Comparison of ENCODE assay signal across 9 cellular contexts in the genomic region with DNA sequence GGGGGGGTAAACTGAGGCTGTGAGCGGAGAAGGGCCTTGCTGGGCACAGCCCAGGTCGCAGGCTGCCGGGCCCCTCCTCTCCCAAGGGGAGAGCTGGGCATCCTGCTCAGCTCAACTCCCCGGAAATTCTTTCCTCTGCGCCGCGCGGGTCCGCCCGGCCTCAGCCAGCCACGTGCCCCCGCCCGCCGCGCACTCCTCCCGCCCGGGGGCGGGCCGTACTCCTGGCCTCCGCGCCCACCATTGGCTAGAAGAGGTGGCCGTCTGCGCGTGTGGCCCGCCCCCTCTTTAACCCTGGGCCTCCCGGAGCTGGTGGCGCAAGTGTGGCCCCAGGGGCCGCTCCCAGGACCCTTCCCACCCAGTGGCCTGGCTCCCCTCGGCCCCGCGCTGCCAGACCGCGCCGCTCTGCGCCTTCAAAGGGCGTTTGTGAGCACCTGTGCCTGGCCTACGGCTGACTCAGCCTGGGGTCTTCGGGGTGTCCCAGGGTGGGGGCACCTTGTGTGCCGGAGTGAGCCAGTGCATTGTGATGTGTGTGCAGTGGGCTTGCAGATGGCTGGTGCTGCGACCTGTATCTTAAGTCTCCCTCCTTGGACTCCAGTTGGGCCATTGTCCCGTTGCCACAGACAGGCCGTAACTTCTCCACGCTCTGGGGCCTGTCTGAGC. TPM values are rescaled to one million over a fixed set of nuclear protein-coding genes. Genes with fewer than 3 reads are reported as not detected.
A peak's percentile ranks its signal among the peaks of the same experiment; 100 is the strongest.
DNase-seq lines count a peak whose midpoint lies in the region; ATAC-seq, FAIRE-seq and TF ChIP-seq lines count a peak whose summit lies in the region.
"Had no signal": no experiment of that assay in that cellular context is flagged by ENCODE, and none has a peak within 500 bp of the region (broad histone marks: within the 10 kb centered on the region; RNA-seq: fewer than 3 reads in every experiment).

No MANE protein-coding gene starts in this region.

- CTCF ChIA-PET in OCI-LY7 (lab: Charles Lee; ENCODE audit: unreplicated experiment), result no interaction called here

- FAIRE-seq in bronchial epithelial cell (lab: Jason Lieb, UNC) (no peak), keratinocyte (lab: Jason Lieb, UNC) (no peak)

- H3K79me2 ChIP-seq in OCI-LY7 (ENCODE audit: insufficient read depth, low read depth, low read length) (no peaks in the 10 kb centered on the region), keratinocyte (ENCODE audit: control insufficient read depth, insufficient read depth, low read length) (no peaks in the 10 kb centered on the region)

- H3K9me3 ChIP-seq in OCI-LY7 (ENCODE audit: low read length) (no peaks in the 10 kb centered on the region), keratinocyte (ENCODE audit: control insufficient read depth, low read depth, low read length) (no peaks in the 10 kb centered on the region)

- peak overlapping the region; percentile 34 for H3K9ac ChIP-seq in keratinocyte (ENCODE audit: control insufficient read depth, extremely low read depth, insufficient read depth, low read length)

- H3K27ac ChIP-seq in OCI-LY7 (ENCODE audit: low read depth, low read length, poor library complexity, severe bottlenecking), result no peak overlapping the region
- no peak overlapping the region for H3K27ac ChIP-seq in keratinocyte (ENCODE audit: control insufficient read depth, insufficient read depth, low read length)

- H4K20me1 ChIP-seq in OCI-LY7 (ENCODE audit: insufficient read depth, low read length) (no peaks in the 10 kb centered on the region), keratinocyte (ENCODE audit: control insufficient read depth, extremely low read depth, insufficient read depth, low read length) (no peaks in the 10 kb centered on the region)

- no TSS peak for BruUV-seq in OCI-LY7 (replicated peaks; lab: Mats Ljungman, UMichigan)

- H3K4me2 ChIP-seq in OCI-LY7 (ENCODE audit: low read length), result peak overlapping the region; percentile 36
- H3K4me2 ChIP-seq in keratinocyte (ENCODE audit: control insufficient read depth, extremely low read depth, insufficient read depth, low read depth, low read length), result peak overlapping the region; percentile 59

- H3K36me3 ChIP-seq in GM06990 (ENCODE audit: control insufficient read depth, insufficient read depth, low read length) (no peaks in the 10 kb centered on the region), OCI-LY7 (ENCODE audit: insufficient read depth, low read length) (no peaks in the 10 kb centered on the region), bronchial epithelial cell (ENCODE audit: control insufficient read depth, insufficient read depth, low read length) (no peaks in the 10 kb centered on the region), keratinocyte (ENCODE audit: control insufficient read depth in 2 of 2, extremely low read depth in 1 of 2, insufficient read depth in 2 of 2, low read length in 2 of 2) (no peaks in the 10 kb centered on the region)

- peaks cover 4% of the 10 kb centered on the region for H3K9me1 ChIP-seq in keratinocyte (ENCODE audit: control insufficient read depth, extremely low read depth, insufficient read depth, low read length)

- no peak for ATAC-seq in GM21529 (IDR thresholded peaks at IDR 0.05; ENCODE audit: unreplicated experiment)
- no peak for ATAC-seq in HG02970 (IDR thresholded peaks at IDR 0.05; ENCODE audit: low FRiP score, unreplicated experiment)
- ATAC-seq in GM21367 (IDR thresholded peaks at IDR 0.05; ENCODE audit: unreplicated experiment), result no peak

- H3K27me3 ChIP-seq in GM06990 (replicated peaks; ENCODE audit: control insufficient read depth, insufficient read depth, low read length) (peaks cover 3% of the 10 kb centered on the region; the same call in 1 of the 2 replicates), bronchial epithelial cell (ENCODE audit: control insufficient read depth, insufficient read depth, low read length) (peaks cover 6% of the 10 kb centered on the region), keratinocyte (ENCODE audit: control insufficient read depth, extremely low read depth, insufficient read depth, low read length) (peaks cover 26% of the 10 kb centered on the region)

- POLR2A ChIA-PET in OCI-LY7 (lab: Charles Lee), result interaction anchor here (0.7 kb wide), 1 partner anchor 11 kb away, joined by 3 read pairs; no protein-coding TSS in a partner anchor

- peaks cover 6% of the 10 kb centered on the region for H3K4me1 ChIP-seq in OCI-LY7 (ENCODE audit: insufficient read depth, low read length, poor library complexity, severe bottlenecking)
- peaks cover 33% of the 10 kb centered on the region for H3K4me1 ChIP-seq in keratinocyte (ENCODE audit: control insufficient read depth, extremely low read depth, insufficient read depth, low read length)

- intact Hi-C loops in OCI-LY7 (cut with micrococcal nuclease; ENCODE audit: unreplicated experiment), result no loop called here

- H2AFZ ChIP-seq in OCI-LY7 (ENCODE audit: low read length), result peak overlapping the region; percentile 34; the same call in 1 of the 2 replicates
- peak overlapping the region; percentile 9 for H2AFZ ChIP-seq in keratinocyte (ENCODE audit: control insufficient read depth, low read length)

- dilution Hi-C loops in keratinocyte (cut with MboI; ENCODE audit: extremely low pct_ligation_motif_present, low sequenced_read_pairs), result no loop called here

- H3K9me2 ChIP-seq in OCI-LY7 (ENCODE audit: insufficient read depth, low read length), result no peaks in the 10 kb centered on the region

- no peak for TF ChIP-seq CTCF in GM06990 (IDR thresholded peaks at IDR 0.05; ENCODE audit: insufficient read depth, low read length, poor library complexity, severe bottlenecking)
- no peak for TF ChIP-seq CTCF in OCI-LY7 (conservative IDR thresholded peaks at IDR 0.05; ENCODE audit: low read length)
- TF ChIP-seq CTCF in bronchial epithelial cell (IDR thresholded peaks at IDR 0.05; ENCODE audit: insufficient read depth, low read length, severe bottlenecking), result no peak
- no peak for TF ChIP-seq CTCF in keratinocyte (optimal IDR thresholded peaks at IDR 0.05 in 1 of 3, IDR thresholded peaks at IDR 0.05 in 1 of 3, conservative IDR thresholded peaks at IDR 0.05 in 1 of 3; ENCODE audit: extremely low read depth in 1 of 3, insufficient read depth in 2 of 3, low read length in 3 of 3)

- H3K4me3 ChIP-seq in GM06990 (replicated peaks; ENCODE audit: low read depth, low read length) (no peak overlapping the region), OCI-LY7 (ENCODE audit: low read depth, low read length, poor library complexity, severe bottlenecking) (no peak overlapping the region), bronchial epithelial cell (ENCODE audit: low read depth, low read length) (no peak overlapping the region), keratinocyte (ENCODE audit: control insufficient read depth in 2 of 3, extremely low read depth in 1 of 3, insufficient read depth in 2 of 3, low read depth in 1 of 3, low read length in 3 of 3) (no peak overlapping the region)

- DNase-seq in GM06990 (ENCODE audit: extremely low read depth, insufficient read length) (peak; percentile 39), OCI-LY7 (ENCODE audit: low spot score) (peak; percentile 34), bronchial epithelial cell (ENCODE audit: low read depth) (peak; percentile 37), keratinocyte (ENCODE audit: low read depth, low spot score) (no peak)
- DNase-seq in stimulated activated CD4-positive, alpha-beta T cell treated with anti-CD3 and anti-CD28 coated beads, Interleukin-15, amount 100 ng/mL, for 24 hours, result peak; percentile 73

RNA-seq across cellular contexts. Expression of a gene that starts 2.0 kb away (rescaled TPM):
- total RNA-seq in OCI-LY7 (2014; rRNA removed; shearing (Covaris generic)), result not detected in 2 replicates
- not detected in 2 replicates for total RNA-seq in OCI-LY7 (2022)
- total RNA-seq in bronchial epithelial cell, result 0.53 TPM in 1 of 2 replicates, not detected in the other
- polyA plus RNA-seq in keratinocyte, result 0.02 to 0.04 TPM in 2 of 3 replicates, not detected in the other
- polyA plus RNA-seq in keratinocyte (2011; ENCODE audit: low read depth), result not detected
- polyA plus RNA-seq in keratinocyte (2011; cell fraction: cytosol; rRNA removed), result 0.02 and 0.03 TPM in 2 replicates
- 0.04 and 0.05 TPM in 2 replicates for polyA plus RNA-seq in keratinocyte (2011; cell fraction: nucleus; rRNA removed)
- polyA plus RNA-seq in keratinocyte (2012; ENCODE audit: low replicate concordance), result not detected in 2 replicates
- 0.30 TPM in 1 of 3 replicates, not detected in the others for polyA minus RNA-seq in keratinocyte
- not detected for polyA minus RNA-seq in keratinocyte (2011; cell fraction: cytosol; rRNA and poly(A)+ RNA removed)
- polyA minus RNA-seq in keratinocyte (2011; cell fraction: nucleus; rRNA and poly(A)+ RNA removed), result not detected in 2 replicates

RNA-seq across cellular contexts. Expression of a gene that starts 30.3 kb away (rescaled TPM):
- not detected in 2 replicates for total RNA-seq in OCI-LY7 (2014; rRNA removed; shearing (Covaris generic))
- not detected in 2 replicates for total RNA-seq in OCI-LY7 (2022)
- total RNA-seq in bronchial epithelial cell, result not detected in 2 replicates
- not detected in 3 replicates for polyA plus RNA-seq in keratinocyte
- polyA plus RNA-seq in keratinocyte (2011; ENCODE audit: low read depth), result not detected
- not detected in 2 replicates for polyA plus RNA-seq in keratinocyte (2011; cell fraction: cytosol; rRNA removed)
- not detected in 2 replicates for polyA plus RNA-seq in keratinocyte (2011; cell fraction: nucleus; rRNA removed)
- not detected in 2 replicates for polyA plus RNA-seq in keratinocyte (2012; ENCODE audit: low replicate concordance)
- not detected in 3 replicates for polyA minus RNA-seq in keratinocyte
- polyA minus RNA-seq in keratinocyte (2011; cell fraction: cytosol; rRNA and poly(A)+ RNA removed), result not detected
- not detected in 2 replicates for polyA minus RNA-seq in keratinocyte (2011; cell fraction: nucleus; rRNA and poly(A)+ RNA removed)
- total RNA-seq: subcutaneous adipose tissue had no signal

RNA-seq across cellular contexts. Expression of a gene that starts 37.6 kb away (rescaled TPM):
- total RNA-seq in OCI-LY7 (2014; rRNA removed; shearing (Covaris generic)), result 21.5 and 30.0 TPM in 2 replicates
- 59.8 and 65.2 TPM in 2 replicates for total RNA-seq in OCI-LY7 (2022)
- 4.5 and 6.5 TPM in 2 replicates for total RNA-seq in bronchial epithelial cell
- 7.7 to 12.0 TPM (median 10.0 TPM) in 3 replicates for polyA plus RNA-seq in keratinocyte
- 1.6 TPM for polyA plus RNA-seq in keratinocyte (2011; ENCODE audit: low read depth)
- polyA plus RNA-seq in keratinocyte (2011; cell fraction: cytosol; rRNA removed), result 3.9 and 5.0 TPM in 2 replicates
- polyA plus RNA-seq in keratinocyte (2011; cell fraction: nucleus; rRNA removed), result 33.4 and 36.4 TPM in 2 replicates
- polyA plus RNA-seq in keratinocyte (2012; ENCODE audit: low replicate concordance), result 4.0 and 9.5 TPM in 2 replicates
- polyA minus RNA-seq in keratinocyte, result 8.8 to 21.3 TPM (median 15.6 TPM) in 3 replicates
- polyA minus RNA-seq in keratinocyte (2011; cell fraction: cytosol; rRNA and poly(A)+ RNA removed), result 7.3 TPM
- polyA minus RNA-seq in keratinocyte (2011; cell fraction: nucleus; rRNA and poly(A)+ RNA removed), result 26.0 and 29.0 TPM in 2 replicates
